1 cellular context compared by ENCODE assay signal in the genomic region with DNA sequence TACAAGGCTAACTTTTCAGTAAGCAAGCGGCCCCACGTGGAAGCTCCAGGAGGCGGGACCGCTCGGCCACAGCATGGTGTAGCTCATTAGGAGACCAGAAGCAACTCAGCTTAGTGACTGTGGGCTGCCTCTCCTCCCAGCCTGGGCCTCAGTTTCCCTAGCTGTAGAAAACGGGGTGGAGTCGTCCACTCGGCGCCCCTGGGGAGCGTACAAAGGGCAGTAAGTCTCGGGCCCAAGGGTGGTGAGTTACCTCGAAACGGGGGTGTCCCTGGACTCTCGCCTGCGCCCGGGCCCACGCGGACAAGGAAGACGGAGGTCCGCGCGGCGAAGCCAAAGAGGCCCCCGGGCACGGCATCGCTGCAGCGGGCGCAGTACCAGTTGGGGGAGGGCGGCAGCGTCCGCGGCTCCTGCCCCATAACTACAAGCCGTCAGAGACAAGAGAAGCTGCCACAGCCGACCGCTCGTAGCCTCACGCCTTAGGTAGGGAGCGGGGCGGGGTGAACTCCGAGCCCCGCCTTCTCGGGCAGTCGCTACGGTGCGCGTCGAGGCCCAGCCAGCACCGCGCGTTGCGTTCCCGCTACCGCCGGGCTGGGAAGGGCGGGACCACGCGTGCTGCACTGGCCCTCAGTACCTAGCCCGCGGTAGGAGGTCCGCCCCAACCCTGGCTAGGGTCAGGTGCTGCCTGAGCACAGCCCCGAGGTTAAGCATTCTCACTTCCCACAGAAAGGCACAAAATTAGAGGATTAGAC.
TF ChIP-seq lines count a peak whose summit lies in the region.

A gene with protein sequence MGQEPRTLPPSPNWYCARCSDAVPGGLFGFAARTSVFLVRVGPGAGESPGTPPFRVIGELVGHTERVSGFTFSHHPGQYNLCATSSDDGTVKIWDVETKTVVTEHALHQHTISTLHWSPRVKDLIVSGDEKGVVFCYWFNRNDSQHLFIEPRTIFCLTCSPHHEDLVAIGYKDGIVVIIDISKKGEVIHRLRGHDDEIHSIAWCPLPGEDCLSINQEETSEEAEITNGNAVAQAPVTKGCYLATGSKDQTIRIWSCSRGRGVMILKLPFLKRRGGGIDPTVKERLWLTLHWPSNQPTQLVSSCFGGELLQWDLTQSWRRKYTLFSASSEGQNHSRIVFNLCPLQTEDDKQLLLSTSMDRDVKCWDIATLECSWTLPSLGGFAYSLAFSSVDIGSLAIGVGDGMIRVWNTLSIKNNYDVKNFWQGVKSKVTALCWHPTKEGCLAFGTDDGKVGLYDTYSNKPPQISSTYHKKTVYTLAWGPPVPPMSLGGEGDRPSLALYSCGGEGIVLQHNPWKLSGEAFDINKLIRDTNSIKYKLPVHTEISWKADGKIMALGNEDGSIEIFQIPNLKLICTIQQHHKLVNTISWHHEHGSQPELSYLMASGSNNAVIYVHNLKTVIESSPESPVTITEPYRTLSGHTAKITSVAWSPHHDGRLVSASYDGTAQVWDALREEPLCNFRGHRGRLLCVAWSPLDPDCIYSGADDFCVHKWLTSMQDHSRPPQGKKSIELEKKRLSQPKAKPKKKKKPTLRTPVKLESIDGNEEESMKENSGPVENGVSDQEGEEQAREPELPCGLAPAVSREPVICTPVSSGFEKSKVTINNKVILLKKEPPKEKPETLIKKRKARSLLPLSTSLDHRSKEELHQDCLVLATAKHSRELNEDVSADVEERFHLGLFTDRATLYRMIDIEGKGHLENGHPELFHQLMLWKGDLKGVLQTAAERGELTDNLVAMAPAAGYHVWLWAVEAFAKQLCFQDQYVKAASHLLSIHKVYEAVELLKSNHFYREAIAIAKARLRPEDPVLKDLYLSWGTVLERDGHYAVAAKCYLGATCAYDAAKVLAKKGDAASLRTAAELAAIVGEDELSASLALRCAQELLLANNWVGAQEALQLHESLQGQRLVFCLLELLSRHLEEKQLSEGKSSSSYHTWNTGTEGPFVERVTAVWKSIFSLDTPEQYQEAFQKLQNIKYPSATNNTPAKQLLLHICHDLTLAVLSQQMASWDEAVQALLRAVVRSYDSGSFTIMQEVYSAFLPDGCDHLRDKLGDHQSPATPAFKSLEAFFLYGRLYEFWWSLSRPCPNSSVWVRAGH (N-terminal part only) (minus strand): TSS at position 494 of the 749 bp plus-strand sequence. CDS start 78 bp downstream, at position 416.

TF ChIP-seq in HepG2, 621 proteins besides CTCF, POLR2A, EP300 and RAD21 (continued from another document and continues in another):
- TF ChIP-seq ZNF180 (CRISPR knock-in tag; IDR thresholded peaks at IDR 0.05; ENCODE audit: borderline replicate concordance, low read depth), result no peak
- 0 out of 2 replicates have a peak, but pooled peaks have one; percentile 8 for TF ChIP-seq ZBTB7A (CRISPR knock-in tag; IDR thresholded peaks at IDR 0.05)
- TF ChIP-seq RBFOX2 (IDR thresholded peaks at IDR 0.05; ENCODE audit: low read depth, low read length), result peak; percentile 93
- TF ChIP-seq ASH2L (IDR thresholded peaks at IDR 0.05; ENCODE audit: insufficient read length, low read depth, low read length), result peak; percentile 91
- TF ChIP-seq ZNF124 (CRISPR knock-in tag; IDR thresholded peaks at IDR 0.05), result peak; percentile 63; the same call in 1 of the 2 replicates
- TF ChIP-seq ATF6 (CRISPR knock-in tag; conservative IDR thresholded peaks at IDR 0.05), result no peak
- TF ChIP-seq ZFP36 (IDR thresholded peaks at IDR 0.05; ENCODE audit: borderline replicate concordance, low read depth, low read length, partially characterized antibody), result no peak
- peak; percentile 89; the same call in 1 of the 2 replicates for TF ChIP-seq NRL (CRISPR knock-in tag; IDR thresholded peaks at IDR 0.05; ENCODE audit: borderline replicate concordance)
- TF ChIP-seq CBX5 (CRISPR knock-in tag; IDR thresholded peaks at IDR 0.05; ENCODE audit: borderline replicate concordance), result peak; percentile 87; the same call in 1 of the 2 replicates
- peak; percentile 83; the same call in 1 of the 2 replicates for TF ChIP-seq ZNF543 (CRISPR knock-in tag; IDR thresholded peaks at IDR 0.05)
- TF ChIP-seq SRF (IDR thresholded peaks at IDR 0.05; ENCODE audit: low read depth, low read length), result no peak
- TF ChIP-seq ZNF263 (CRISPR knock-in tag; IDR thresholded peaks at IDR 0.05), result peak; percentile 14; the same call in 1 of the 2 replicates
- TF ChIP-seq ZMAT5 (CRISPR knock-in tag; IDR thresholded peaks at IDR 0.05; ENCODE audit: borderline replicate concordance, low read depth), result no peak
- TF ChIP-seq SRSF1 (optimal IDR thresholded peaks at IDR 0.05; ENCODE audit: low read depth, low read length), result no peak
- no peak for TF ChIP-seq FOXK2 (IDR thresholded peaks at IDR 0.05)
- 0 out of 2 replicates have a peak, but pooled peaks have one; percentile 30 for TF ChIP-seq ZNF331 (CRISPR knock-in tag; IDR thresholded peaks at IDR 0.05)
- TF ChIP-seq, protein P1, sequence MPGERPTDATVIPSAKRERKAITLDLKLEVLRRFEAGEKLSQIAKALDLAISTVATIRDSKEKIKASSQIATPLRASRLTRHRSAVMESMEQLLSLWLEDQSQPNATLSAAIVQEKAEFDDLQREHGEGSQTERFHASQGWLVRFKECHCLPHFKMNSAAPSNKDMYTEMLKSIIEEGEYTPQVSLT (CRISPR knock-in tag; IDR thresholded peaks at IDR 0.05; ENCODE audit: borderline replicate concordance, low read depth), result no peak
- 0 out of 2 replicates have a peak, but pooled peaks have one; percentile 40 for TF ChIP-seq ZBTB3 (CRISPR knock-in tag; IDR thresholded peaks at IDR 0.05; ENCODE audit: borderline replicate concordance, low read depth)
- peak; percentile 74 for TF ChIP-seq ELF1 (CRISPR knock-in tag; IDR thresholded peaks at IDR 0.05)
- TF ChIP-seq HMG20A (CRISPR knock-in tag; IDR thresholded peaks at IDR 0.05; ENCODE audit: borderline replicate concordance), result 0 out of 2 replicates have a peak, but pooled peaks have one; percentile 19
- TF ChIP-seq ZIK1 (CRISPR knock-in tag; IDR thresholded peaks at IDR 0.05; ENCODE audit: borderline replicate concordance, low read depth), result peak; percentile 81; the same call in 1 of the 2 replicates
- TF ChIP-seq ZBTB20 (CRISPR knock-in tag; IDR thresholded peaks at IDR 0.05; ENCODE audit: borderline replicate concordance, low read depth), result no peak
- no peak for TF ChIP-seq PPARG (CRISPR knock-in tag; conservative IDR thresholded peaks at IDR 0.05)
- peak; percentile 92 for TF ChIP-seq ZNF501 (CRISPR knock-in tag; IDR thresholded peaks at IDR 0.05)
- no peak for TF ChIP-seq CREM (IDR thresholded peaks at IDR 0.05)
- TF ChIP-seq CREM (CRISPR knock-in tag; IDR thresholded peaks at IDR 0.05), result no peak
- TF ChIP-seq, protein P2, sequence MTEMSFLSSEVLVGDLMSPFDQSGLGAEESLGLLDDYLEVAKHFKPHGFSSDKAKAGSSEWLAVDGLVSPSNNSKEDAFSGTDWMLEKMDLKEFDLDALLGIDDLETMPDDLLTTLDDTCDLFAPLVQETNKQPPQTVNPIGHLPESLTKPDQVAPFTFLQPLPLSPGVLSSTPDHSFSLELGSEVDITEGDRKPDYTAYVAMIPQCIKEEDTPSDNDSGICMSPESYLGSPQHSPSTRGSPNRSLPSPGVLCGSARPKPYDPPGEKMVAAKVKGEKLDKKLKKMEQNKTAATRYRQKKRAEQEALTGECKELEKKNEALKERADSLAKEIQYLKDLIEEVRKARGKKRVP (CRISPR knock-in tag; IDR thresholded peaks at IDR 0.05), result 0 out of 4 replicates have a peak, but pooled peaks of 1 of the 2 experiments have one; percentile 45
- TF ChIP-seq NAIF1 (CRISPR knock-in tag; IDR thresholded peaks at IDR 0.05; ENCODE audit: borderline replicate concordance), result no peak
- no peak for TF ChIP-seq EEA1 (CRISPR knock-in tag; IDR thresholded peaks at IDR 0.05; ENCODE audit: borderline replicate concordance)
- TF ChIP-seq ZNF569 (CRISPR knock-in tag; IDR thresholded peaks at IDR 0.05; ENCODE audit: borderline replicate concordance), result no peak
- TF ChIP-seq SMAD3 (CRISPR knock-in tag; IDR thresholded peaks at IDR 0.05), result peak; percentile 69; the same call in 1 of the 2 replicates
- 0 out of 2 replicates have a peak, but pooled peaks have one; percentile 71 for TF ChIP-seq ZNF205 (CRISPR knock-in tag; IDR thresholded peaks at IDR 0.05)
- TF ChIP-seq ARNT2 (CRISPR knock-in tag; IDR thresholded peaks at IDR 0.05; ENCODE audit: low read depth), result peak; percentile 70; the same call in 1 of the 2 replicates
- TF ChIP-seq SNAI1 (CRISPR knock-in tag; IDR thresholded peaks at IDR 0.05; ENCODE audit: borderline replicate concordance), result peak; percentile 36; the same call in 1 of the 2 replicates
- TF ChIP-seq NR2F6 (IDR thresholded peaks at IDR 0.05), result no peak
- TF ChIP-seq NR2F6 (CRISPR knock-in tag; IDR thresholded peaks at IDR 0.05), result peak; percentile 28; the same call in 1 of the 2 replicates
- TF ChIP-seq MAZ (IDR thresholded peaks at IDR 0.05; ENCODE audit: borderline replicate concordance, low read depth, low read length), result no peak
- TF ChIP-seq MAZ (CRISPR knock-in tag; IDR thresholded peaks at IDR 0.05; ENCODE audit: low read depth), result peak; percentile 90
- TF ChIP-seq E2F2 (CRISPR knock-in tag; IDR thresholded peaks at IDR 0.05; ENCODE audit: borderline replicate concordance), result 0 out of 2 replicates have a peak, but pooled peaks have one; percentile 24
- no peak for TF ChIP-seq TCF7L2 (IDR thresholded peaks at IDR 0.05; ENCODE audit: low read depth, low read length)
- TF ChIP-seq JDP2 (CRISPR knock-in tag; IDR thresholded peaks at IDR 0.05; ENCODE audit: borderline replicate concordance), result no peak
- TF ChIP-seq, protein P3, sequence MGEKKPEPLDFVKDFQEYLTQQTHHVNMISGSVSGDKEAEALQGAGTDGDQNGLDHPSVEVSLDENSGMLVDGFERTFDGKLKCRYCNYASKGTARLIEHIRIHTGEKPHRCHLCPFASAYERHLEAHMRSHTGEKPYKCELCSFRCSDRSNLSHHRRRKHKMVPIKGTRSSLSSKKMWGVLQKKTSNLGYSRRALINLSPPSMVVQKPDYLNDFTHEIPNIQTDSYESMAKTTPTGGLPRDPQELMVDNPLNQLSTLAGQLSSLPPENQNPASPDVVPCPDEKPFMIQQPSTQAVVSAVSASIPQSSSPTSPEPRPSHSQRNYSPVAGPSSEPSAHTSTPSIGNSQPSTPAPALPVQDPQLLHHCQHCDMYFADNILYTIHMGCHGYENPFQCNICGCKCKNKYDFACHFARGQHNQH (CRISPR knock-in tag; IDR thresholded peaks at IDR 0.05), result peak; percentile 77
- TF ChIP-seq TOPORS (CRISPR knock-in tag; IDR thresholded peaks at IDR 0.05), result no peak
- TF ChIP-seq KMT2B (CRISPR knock-in tag; IDR thresholded peaks at IDR 0.05), result peak; percentile 96
- peak; percentile 96 for TF ChIP-seq ZBTB4 (CRISPR knock-in tag; IDR thresholded peaks at IDR 0.05; ENCODE audit: borderline replicate concordance)
- TF ChIP-seq ZNF251 (CRISPR knock-in tag; IDR thresholded peaks at IDR 0.05), result no peak
- peak; percentile 52; the same call in 1 of the 2 replicates for TF ChIP-seq TFAP4 (IDR thresholded peaks at IDR 0.05; ENCODE audit: borderline replicate concordance, low read depth)
- no peak for TF ChIP-seq RBM22 (optimal IDR thresholded peaks at IDR 0.05; ENCODE audit: low read length)
- TF ChIP-seq HNRNPLL (IDR thresholded peaks at IDR 0.05; ENCODE audit: low read depth, low read length, poor library complexity, severe bottlenecking), result peak; percentile 76
